In the genomic region with DNA sequence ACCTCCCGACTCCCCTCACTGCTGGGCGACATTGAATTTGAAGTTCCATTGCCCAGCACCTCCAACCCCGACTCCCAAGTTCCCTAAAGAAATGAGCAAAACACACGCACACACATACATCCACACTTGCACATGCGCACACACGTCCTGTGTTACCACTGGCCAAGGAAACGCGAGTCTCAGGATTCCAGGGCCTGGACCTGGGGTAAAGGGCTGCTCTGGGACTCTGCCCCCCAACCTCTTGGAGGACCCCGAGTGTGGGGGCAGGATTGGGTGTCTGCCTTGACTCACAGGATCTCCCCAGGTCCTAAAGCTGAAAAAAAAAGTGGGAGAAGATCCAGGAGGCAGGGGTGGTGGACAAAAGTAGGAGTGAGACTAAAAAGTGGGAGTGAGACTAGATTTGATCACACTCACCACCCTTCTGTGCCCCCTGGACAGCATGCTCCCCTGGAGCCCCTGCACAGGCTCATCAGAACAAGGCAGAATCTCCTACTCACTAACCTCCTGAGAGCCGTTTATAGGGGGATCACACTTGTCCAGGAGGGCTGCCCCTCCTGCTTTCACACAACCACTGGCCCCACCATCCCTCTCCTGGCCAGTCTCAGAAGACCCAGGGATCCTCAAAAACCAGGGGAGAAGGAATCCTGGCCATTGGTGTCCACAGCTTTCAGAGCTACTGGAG, we compare ENCODE assay signal across 15 cellular contexts.
DNase-seq lines count a peak whose midpoint lies in the region; ATAC-seq and TF ChIP-seq lines count a peak whose summit lies in the region.
"Had no signal": no experiment of that assay in that cellular context is flagged by ENCODE, and none has a peak within 500 bp of the region (broad histone marks: within the 10 kb centered on the region; RNA-seq: fewer than 3 reads in every experiment).

No MANE protein-coding gene starts in this region.

- peak; percentile 12 to 17 for DNase-seq in breast epithelium (ENCODE audit: low spot score in 2 of 2)
- no peak for DNase-seq in mammary epithelial cell
- DNase-seq in endothelial cell (ENCODE audit: low spot score) = no peak
- peak; percentile 11 to 45 (median 32) for DNase-seq in ovary
- DNase-seq in upper lobe of left lung = no peak
- no peak for DNase-seq in NCI-H2171 (lab: John Stamatoyannopoulos, UW)
- DNase-seq: activated CD4-positive, alpha-beta T cell treated with anti-CD3 and anti-CD28 coated beads for 48 hours; C1 segment of cervical spinal cord; DMS153; foreskin fibroblast; NCI-H1436 had no signal

- TF ChIP-seq CTCF in breast epithelium (IDR thresholded peaks at IDR 0.05) = no peak
- TF ChIP-seq CTCF in mammary epithelial cell (conservative IDR thresholded peaks at IDR 0.05 in 1 of 2, IDR thresholded peaks at IDR 0.05 in 1 of 2; ENCODE audit: extremely low read depth in 1 of 2, insufficient read depth in 1 of 2, low read depth in 1 of 2, low read length in 2 of 2) = no peak
- no peak for TF ChIP-seq CTCF in endothelial cell (IDR thresholded peaks at IDR 0.05; ENCODE audit: unreplicated experiment)
- TF ChIP-seq CTCF in ovary (IDR thresholded peaks at IDR 0.05) = no peak
- TF ChIP-seq CTCF in upper lobe of left lung (IDR thresholded peaks at IDR 0.05) = no peak

- H3K27ac Mint-ChIP-seq in endothelial cell (ENCODE audit: unreplicated experiment) = peak overlapping the region; percentile 70

- peaks cover 12% of the 10 kb centered on the region for H3K4me1 Mint-ChIP-seq in endothelial cell (ENCODE audit: unreplicated experiment)

- no peaks in the 10 kb centered on the region for H3K9me3 Mint-ChIP-seq in endothelial cell (ENCODE audit: unreplicated experiment)

- intact Hi-C loops in breast epithelium (cut with DNase I; ENCODE audit: low total_unique reads) (no loop called here), mammary epithelial cell (cut with micrococcal nuclease) (no loop called here), ovary (cut with DNase I) (loop anchor here (5.0 to 10.0 kb wide), 3 partner anchors 37 to 87 kb away; no protein-coding TSS in a partner anchor)

- H2AFZ ChIP-seq in mammary epithelial cell (ENCODE audit: low read depth, low read length) = no peak overlapping the region

- no TSS peak for BruUV-seq in mammary epithelial cell (replicated peaks; lab: Mats Ljungman, UMichigan)

- TF ChIP-seq EP300 in ovary (IDR thresholded peaks at IDR 0.05) (no peak), upper lobe of left lung (IDR thresholded peaks at IDR 0.05) (no peak)

- H3K36me3 ChIP-seq in breast epithelium (peaks cover 7% of the 10 kb centered on the region), mammary epithelial cell (ENCODE audit: insufficient read depth, low read length) (no peaks in the 10 kb centered on the region), ovary (no peaks in the 10 kb centered on the region), upper lobe of left lung (peaks cover 3 to 60% (median 39%) of the 10 kb centered on the region in 4 donors)
- H3K36me3 ChIP-seq: neutrophil had no signal

- no peaks in the 10 kb centered on the region for H3K27me3 ChIP-seq in breast epithelium
- no peaks in the 10 kb centered on the region for H3K27me3 ChIP-seq in mammary epithelial cell (ENCODE audit: insufficient read depth, low read length)
- H3K27me3 ChIP-seq in ovary = no peaks in the 10 kb centered on the region
- no peaks in the 10 kb centered on the region for H3K27me3 ChIP-seq in upper lobe of left lung
- H3K27me3 ChIP-seq: neutrophil had no signal

- H3K27me3 Mint-ChIP-seq in endothelial cell (ENCODE audit: unreplicated experiment) = peaks cover 8% of the 10 kb centered on the region

- in situ Hi-C loops in mammary epithelial cell (cut with MboI; ENCODE audit: low sequenced_read_pairs in 2 of 2) = no loop called here

- H3K4me2 ChIP-seq in mammary epithelial cell (ENCODE audit: insufficient read depth, low read depth, low read length) = no peak overlapping the region

- peak overlapping the region in 1 of 2 donors; percentile 44 for H3K27ac ChIP-seq in breast epithelium
- no peak overlapping the region for H3K27ac ChIP-seq in mammary epithelial cell (ENCODE audit: insufficient read depth, low read depth, low read length)
- H3K27ac ChIP-seq in ovary = peak overlapping the region; percentile 25 to 76
- peak overlapping the region; percentile 4 to 50 (median 20) for H3K27ac ChIP-seq in upper lobe of left lung
- H3K27ac ChIP-seq: neutrophil had no signal

- ATAC-seq in upper lobe of left lung (ENCODE audit: low FRiP score in 2 of 2) = no peak
- no peak for ATAC-seq in GM18907 (IDR thresholded peaks at IDR 0.05; ENCODE audit: unreplicated experiment)
- no peak for ATAC-seq in GM21717 (IDR thresholded peaks at IDR 0.05; ENCODE audit: unreplicated experiment)

- H3K9ac ChIP-seq in mammary epithelial cell (ENCODE audit: insufficient read depth, low read length) = no peak overlapping the region

- WGBS in mammary epithelial cell (ENCODE audit: low coverage, missing lambda C conversion rate) = 84% methylated on average over 6 of the region's 10 CpGs
- 82 to 84% (median 83%) methylated on average over 10 of the region's 10 CpGs for WGBS in ovary, 3 donors
- 82 to 92% methylated on average over 8 to 10 of the region's 10 CpGs for whole genome bisulfite sequencing in upper lobe of left lung, 2 donors

- no peaks in the 10 kb centered on the region for H4K20me1 ChIP-seq in mammary epithelial cell (ENCODE audit: insufficient read depth, low read length)

- H3K4me3 ChIP-seq in breast epithelium (no peak overlapping the region), mammary epithelial cell (replicated peaks in 1 of 3; ENCODE audit: insufficient read depth in 1 of 3, low read depth in 2 of 3, low read length in 3 of 3) (no peak overlapping the region), ovary (no peak overlapping the region), upper lobe of left lung (no peak overlapping the region)
- H3K4me3 ChIP-seq: SK-N-MC had no signal

- CTCF ChIA-PET in mammary epithelial cell (lab: Charles Lee; ENCODE audit: low non-redundant PET) = no interaction called here

- H3K79me2 ChIP-seq in mammary epithelial cell (ENCODE audit: insufficient read depth, low read length) = no peaks in the 10 kb centered on the region

- H3K36me3 Mint-ChIP-seq in endothelial cell (ENCODE audit: low read depth, unreplicated experiment) = peaks cover 3% of the 10 kb centered on the region

- H3K4me1 ChIP-seq in breast epithelium (no peaks in the 10 kb centered on the region), mammary epithelial cell (ENCODE audit: insufficient read depth, low read length) (no peaks in the 10 kb centered on the region), ovary (ENCODE audit: insufficient read depth) (peaks cover 35% of the 10 kb centered on the region), upper lobe of left lung (peaks cover 13 to 21% (median 19%) of the 10 kb centered on the region in 4 donors)

- H3K4me3 Mint-ChIP-seq in endothelial cell (ENCODE audit: unreplicated experiment) = peak overlapping the region; percentile 31

- dilution Hi-C loops in mammary epithelial cell (cut with HindIII; ENCODE audit: low sequenced_read_pairs) = no loop called here

- no peak for TF ChIP-seq POLR2A in breast epithelium (IDR thresholded peaks at IDR 0.05)
- no peak for TF ChIP-seq POLR2A in ovary (IDR thresholded peaks at IDR 0.05)
- no peak for TF ChIP-seq POLR2A in upper lobe of left lung (IDR thresholded peaks at IDR 0.05)

- H3K9me3 ChIP-seq in breast epithelium (no peaks in the 10 kb centered on the region), mammary epithelial cell (replicated peaks; ENCODE audit: insufficient read depth, low read length) (no peaks in the 10 kb centered on the region), ovary (no peaks in the 10 kb centered on the region), upper lobe of left lung (no peaks in the 10 kb centered on the region)
- H3K9me3 ChIP-seq: neutrophil had no signal

Comparison
In these comparisons a context has a peak if more than half of its experiments do, and no peak if none do; other contexts are left out.
1. DNase-seq: peak in breast epithelium (2 of 2) and ovary (5 of 5); none in mammary epithelial cell (single experiment), endothelial cell (single experiment), upper lobe of left lung (0 of 2) and NCI-H2171 (single experiment).
2. intact Hi-C loops: an anchor here in ovary (5.0 to 10.0 kb wide); none called in breast epithelium and mammary epithelial cell.